Comparison of ENCODE assay signal across 30 cellular contexts in the genomic region with DNA sequence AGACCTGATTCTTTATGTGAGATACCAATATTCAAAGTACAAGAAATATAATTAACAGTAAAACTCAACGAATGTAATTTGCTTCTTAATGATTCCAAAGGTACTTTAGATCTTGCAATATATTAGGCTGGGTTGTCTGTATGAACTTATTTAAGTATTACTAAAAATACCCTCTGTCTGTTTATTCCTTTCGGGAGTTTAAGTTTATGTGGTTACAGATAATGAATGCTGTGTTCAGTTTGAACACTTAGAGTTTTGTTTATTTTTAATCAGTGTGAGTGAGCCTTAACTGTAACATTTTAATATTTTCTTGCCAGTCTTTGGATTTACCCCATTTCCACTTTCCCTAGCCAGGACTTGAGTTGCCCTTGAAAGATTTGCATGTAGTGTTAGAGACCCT. TPM values are rescaled to one million over a fixed set of nuclear protein-coding genes. Genes with fewer than 3 reads are reported as not detected.
DNase-seq lines count a peak whose midpoint lies in the region; ATAC-seq and TF ChIP-seq lines count a peak whose summit lies in the region.
"Had no signal": no experiment of that assay in that cellular context is flagged by ENCODE, and none has a peak within 500 bp of the region (broad histone marks: within the 10 kb centered on the region; RNA-seq: fewer than 3 reads in every experiment).

No MANE protein-coding gene starts in this region.

- no peak overlapping the region for H2AFZ ChIP-seq in PC-3 (ENCODE audit: low read length)

- no peaks in the 10 kb centered on the region for H3K9me3 ChIP-seq in PC-3 (ENCODE audit: low read length)
- H3K9me3 ChIP-seq: Caco-2 had no signal

- ATAC-seq in activated CD8-positive, alpha-beta T cell treated with anti-CD3 and anti-CD28 coated beads for 36 hours = no peak
- no peak for ATAC-seq in activated CD8-positive, alpha-beta T cell treated with anti-CD3 and anti-CD28 coated beads, Interleukin-2, amount 10 ng/mL, durations not matched to agents 7 days and 5 days
- no peak for ATAC-seq in PC-3
- no peak for ATAC-seq in GM21737 (IDR thresholded peaks at IDR 0.05; ENCODE audit: unreplicated experiment)
- ATAC-seq: left ventricle myocardium superior; natural killer cell treated with Interleukin-12 subunit alpha and Interleukin-12 subunit beta and Interleukin-15 and Interleukin-18, amount 100 ng/mL, for 72 hours had no signal

- no TSS peak for BruUV-seq in PC-3 (replicated peaks; lab: Mats Ljungman, UMichigan)

- TF ChIP-seq CTCF in activated CD8-positive, alpha-beta T cell treated with anti-CD3 and anti-CD28 coated beads for 36 hours (IDR thresholded peaks at IDR 0.05) = no peak
- no peak for TF ChIP-seq CTCF in PC-3 (conservative IDR thresholded peaks at IDR 0.05; ENCODE audit: low read depth, low read length)

- H3K9me2 ChIP-seq in PC-3 (replicated peaks; ENCODE audit: low read length) = no peaks in the 10 kb centered on the region

- no peaks in the 10 kb centered on the region for H3F3A ChIP-seq in PC-3 (ENCODE audit: low read length, unreplicated experiment)

- no peak overlapping the region for H3K9ac ChIP-seq in PC-3 (ENCODE audit: low read length)

- H3K27ac ChIP-seq in PC-3 (ENCODE audit: low read length) (no peak overlapping the region), temporal lobe (ENCODE audit: low read depth, low read length) (peak overlapping the region; percentile 2)
- H3K27ac ChIP-seq: brain microvascular endothelial cell, epithelial cell of prostate, SK-N-MC had no signal

- no peak overlapping the region for H3K4me3 Mint-ChIP-seq in activated CD8-positive, alpha-beta T cell treated with anti-CD3 and anti-CD28 coated beads for 36 hours
- H3K4me3 Mint-ChIP-seq in activated CD8-positive, alpha-beta T cell treated with anti-CD3 and anti-CD28 coated beads, Interleukin-2, amount 10 ng/mL, durations not matched to agents 7 days and 5 days = no peak overlapping the region
- H3K4me3 Mint-ChIP-seq: mesothelial cell of epicardium; natural killer cell treated with Interleukin-12 subunit alpha and Interleukin-12 subunit beta and Interleukin-15 and Interleukin-18, amount 100 ng/mL, for 72 hours; T-helper 2 cell treated with Interferon-gamma antibody and Interleukin-4, amounts not matched to agents 5 μg/mL and 100 μg/mL, for 36 hours had no signal

- H3K4me1 Mint-ChIP-seq in activated CD8-positive, alpha-beta T cell treated with anti-CD3 and anti-CD28 coated beads for 36 hours (ENCODE audit: low read depth) = peaks cover 57% of the 10 kb centered on the region
- H3K4me1 Mint-ChIP-seq in activated CD8-positive, alpha-beta T cell treated with anti-CD3 and anti-CD28 coated beads, Interleukin-2, amount 10 ng/mL, durations not matched to agents 7 days and 5 days (ENCODE audit: low read depth) = peaks cover 61% of the 10 kb centered on the region

- no peaks in the 10 kb centered on the region for H3K27me3 Mint-ChIP-seq in activated CD8-positive, alpha-beta T cell treated with anti-CD3 and anti-CD28 coated beads for 36 hours
- H3K27me3 Mint-ChIP-seq in activated CD8-positive, alpha-beta T cell treated with anti-CD3 and anti-CD28 coated beads, Interleukin-2, amount 10 ng/mL, durations not matched to agents 7 days and 5 days (ENCODE audit: low read depth) = peaks cover 4% of the 10 kb centered on the region
- H3K27me3 Mint-ChIP-seq: natural killer cell treated with Interleukin-12 subunit alpha and Interleukin-12 subunit beta and Interleukin-15 and Interleukin-18, amount 100 ng/mL, for 72 hours had no signal

- intact Hi-C loops in activated CD8-positive, alpha-beta T cell treated with anti-CD3 and anti-CD28 coated beads for 36 hours (cut with micrococcal nuclease) = no loop called here
- intact Hi-C loops in PC-3 (cut with micrococcal nuclease) = no loop called here

- H3K36me3 ChIP-seq in PC-3 (ENCODE audit: low read depth, low read length) = no peaks in the 10 kb centered on the region
- H3K36me3 ChIP-seq: brain microvascular endothelial cell had no signal

- peaks cover 85% of the 10 kb centered on the region for H3K79me2 ChIP-seq in PC-3 (ENCODE audit: low read length)

- peaks cover 19% of the 10 kb centered on the region for H3K4me1 ChIP-seq in PC-3 (ENCODE audit: insufficient read depth, low read length)

- peak overlapping the region; percentile 18 for H3K27ac Mint-ChIP-seq in activated CD8-positive, alpha-beta T cell treated with anti-CD3 and anti-CD28 coated beads for 36 hours
- no peak overlapping the region for H3K27ac Mint-ChIP-seq in activated CD8-positive, alpha-beta T cell treated with anti-CD3 and anti-CD28 coated beads, Interleukin-2, amount 10 ng/mL, durations not matched to agents 7 days and 5 days
- H3K27ac Mint-ChIP-seq: mesothelial cell of epicardium; T-helper 2 cell treated with Interferon-gamma antibody and Interleukin-4, amounts not matched to agents 5 μg/mL and 100 μg/mL, for 36 hours had no signal

- peaks cover 40% of the 10 kb centered on the region for H4K20me1 ChIP-seq in PC-3 (ENCODE audit: low read length)

- H3K4me2 ChIP-seq in PC-3 (ENCODE audit: low read length) = peak overlapping the region; percentile 81

- no peaks in the 10 kb centered on the region for H3K27me3 ChIP-seq in PC-3 (ENCODE audit: low read length)
- H3K27me3 ChIP-seq: brain microvascular endothelial cell had no signal

- H3K9me3 Mint-ChIP-seq in activated CD8-positive, alpha-beta T cell treated with anti-CD3 and anti-CD28 coated beads for 36 hours = no peaks in the 10 kb centered on the region
- H3K9me3 Mint-ChIP-seq in activated CD8-positive, alpha-beta T cell treated with anti-CD3 and anti-CD28 coated beads, Interleukin-2, amount 10 ng/mL, durations not matched to agents 7 days and 5 days (ENCODE audit: insufficient read depth) = no peaks in the 10 kb centered on the region
- H3K9me3 Mint-ChIP-seq: mesothelial cell of epicardium; natural killer cell treated with Interleukin-12 subunit alpha and Interleukin-12 subunit beta and Interleukin-15 and Interleukin-18, amount 100 ng/mL, for 72 hours; T-helper 2 cell treated with Interferon-gamma antibody and Interleukin-4, amounts not matched to agents 5 μg/mL and 100 μg/mL, for 36 hours had no signal

- DNase-seq in activated CD8-positive, alpha-beta T cell treated with anti-CD3 and anti-CD28 coated beads for 36 hours = no peak
- no peak for DNase-seq in activated CD8-positive, alpha-beta T cell treated with anti-CD3 and anti-CD28 coated beads, Interleukin-2, amount 10 ng/mL, durations not matched to agents 7 days and 5 days
- no peak for DNase-seq in PC-3
- DNase-seq in foreskin melanocyte = peak; percentile 40
- no peak for DNase-seq in amniotic stem cell (lab: John Stamatoyannopoulos, UW)
- DNase-seq in NCI-H748 treated with DMSO at 0.1 percent for 48 hours (lab: John Stamatoyannopoulos, UW) = no peak
- DNase-seq: 8988T; activated effector memory CD4-positive, alpha-beta T cell treated with anti-CD3 and anti-CD28 coated beads, Interleukin-2, amount 50 U/mL, for 16 hours; activated T-cell treated with anti-CD3 and anti-CD28 coated beads, Interleukin-2, amount 50 U/mL, for 1 hour; brain microvascular endothelial cell; Caco-2; DMS79; GDM1; glutamatergic neuron; H7; islet precursor cell; KG1; left ventricle myocardium superior; MM.1S; NCI-H1436; NCI-H2081 treated with DMSO at 0.1 percent for 48 hours; NCI-H446 treated with DMSO at 0.1 percent for 48 hours; stimulated activated CD4-positive, alpha-beta T cell treated with anti-CD3 and anti-CD28 coated beads, Interleukin-2, amount 100 ng/mL, for 24 hours had no signal

- peak overlapping the region; percentile 92; the same call in 1 of the 2 replicates for H3K4me3 ChIP-seq in PC-3 (ENCODE audit: low read length)
- H3K4me3 ChIP-seq: SK-N-MC had no signal

- POLR2A ChIA-PET in activated CD8-positive, alpha-beta T cell treated with anti-CD3 and anti-CD28 coated beads for 36 hours (lab: Charles Lee) = no interaction called here
- POLR2A ChIA-PET in activated CD8-positive, alpha-beta T cell treated with anti-CD3 and anti-CD28 coated beads, Interleukin-2, amount 10 ng/mL, durations not matched to agents 7 days and 5 days (lab: Charles Lee) = no interaction called here
- POLR2A ChIA-PET in PC-3 (lab: Charles Lee; ENCODE audit: unreplicated experiment) = no interaction called here

- CTCF ChIA-PET in activated CD8-positive, alpha-beta T cell treated with anti-CD3 and anti-CD28 coated beads for 36 hours (lab: Charles Lee) = no interaction called here
- CTCF ChIA-PET in activated CD8-positive, alpha-beta T cell treated with anti-CD3 and anti-CD28 coated beads, Interleukin-2, amount 10 ng/mL, durations not matched to agents 7 days and 5 days (lab: Charles Lee) = no interaction called here
- CTCF ChIA-PET in PC-3 (lab: Charles Lee) = no interaction called here

- peaks cover 4% of the 10 kb centered on the region for H3K36me3 Mint-ChIP-seq in activated CD8-positive, alpha-beta T cell treated with anti-CD3 and anti-CD28 coated beads for 36 hours (ENCODE audit: low read depth)
- peaks cover 13% of the 10 kb centered on the region for H3K36me3 Mint-ChIP-seq in activated CD8-positive, alpha-beta T cell treated with anti-CD3 and anti-CD28 coated beads, Interleukin-2, amount 10 ng/mL, durations not matched to agents 7 days and 5 days (ENCODE audit: low read depth)
- H3K36me3 Mint-ChIP-seq: mesothelial cell of epicardium; natural killer cell treated with Interleukin-12 subunit alpha and Interleukin-12 subunit beta and Interleukin-15 and Interleukin-18, amount 100 ng/mL, for 72 hours had no signal

RNA-seq across cellular contexts. Expression of gene PDE8A, which starts 3.5 kb away (rescaled TPM):
- 10 to 100 TPM; 23.2 to 24.4 TPM for total RNA-seq in activated CD8-positive, alpha-beta T cell treated with anti-CD3 and anti-CD28 coated beads for 36 hours
- 10 to 100 TPM; 12.6 to 12.8 TPM for total RNA-seq in activated CD8-positive, alpha-beta T cell treated with anti-CD3 and anti-CD28 coated beads, Interleukin-2, amount 10 ng/mL, durations not matched to agents 7 days and 5 days
- 44.2 and 62.0 TPM in 2 replicates for total RNA-seq in PC-3 (2014; rRNA removed)
- 10.3 TPM for total RNA-seq in temporal lobe
